ENCODE assay signal across 33 cellular contexts in genomic region chr6:137070303-137070702, GRCh38. TPM values are rescaled to one million over a fixed set of nuclear protein-coding genes. Genes with fewer than 3 reads are reported as not detected.
"Had no signal": no experiment of that assay in that cellular context is flagged by ENCODE, and none has a peak within 500 bp of the region (broad histone marks: within the 10 kb centered on the region; RNA-seq: fewer than 3 reads in every experiment).

No MANE protein-coding gene starts in this region.

- DNase-seq: activated CD4-positive, alpha-beta T cell treated with anti-CD3 and anti-CD28 coated beads for 1 hour; activated CD4-positive, alpha-beta T cell treated with anti-CD3 and anti-CD28 coated beads for 4 hours; activated CD4-positive, alpha-beta T cell treated with anti-CD3 and anti-CD28 coated beads, Interleukin-2, amount 10 ng/mL, durations not matched to agents 7 days and 5 days; activated CD4-positive, alpha-beta T cell treated with anti-CD3 and anti-CD28 coated beads, Interleukin-2, amount 50 U/mL, for 4 hours; activated CD8-positive, alpha-beta memory T cell treated with anti-CD3 and anti-CD28 coated beads, Interleukin-2, amount 10 ng/mL, durations not matched to agents 7 days and 5 days; activated CD8-positive, alpha-beta memory T cell treated with anti-CD3 and anti-CD28 coated beads, Interleukin-2, amount 50 U/mL, for 4 hours; activated CD8-positive, alpha-beta T cell treated with anti-CD3 and anti-CD28 coated beads, Interleukin-2, amount 10 ng/mL, durations not matched to agents 7 days and 5 days; activated effector memory CD4-positive, alpha-beta T cell treated with anti-CD3 and anti-CD28 coated beads, Interleukin-2, amount 50 U/mL, for 16 hours; activated naive CD4-positive, alpha-beta T cell treated with anti-CD3 and anti-CD28 coated beads for 36 hours; activated naive CD8-positive, alpha-beta T cell treated with anti-CD3 and anti-CD28 coated beads for 36 hours; activated naive CD8-positive, alpha-beta T cell treated with anti-CD3 and anti-CD28 coated beads, Interleukin-2, amount 50 U/mL, for 24 hours; activated T-cell treated with anti-CD3 and anti-CD28 coated beads, Interleukin-2, amount 50 U/mL, for 1 hour; activated T-cell treated with anti-CD3 and anti-CD28 coated beads, Interleukin-2, amount 50 U/mL, for 48 hours; adrenal gland; amygdala; aorta; body of pancreas; caudate nucleus; effector CD8-positive, alpha-beta T cell; esophagus squamous epithelium; foreskin melanocyte; heart right ventricle; hippocampal formation; T1000 had no signal

- H3K9me3 ChIP-seq: adrenal gland, body of pancreas, esophagus squamous epithelium had no signal

- H3K36me3 ChIP-seq: adrenal gland, esophagus squamous epithelium, gastroesophageal sphincter, heart right ventricle had no signal

- H3K4me3 ChIP-seq: adrenal gland, body of pancreas, esophagus squamous epithelium, gastroesophageal sphincter, heart right ventricle had no signal

- H3K4me1 Mint-ChIP-seq: activated naive CD4-positive, alpha-beta T cell treated with anti-CD3 and anti-CD28 coated beads, Interleukin-2, amount 50 U/mL, for 24 hours; activated naive CD8-positive, alpha-beta T cell treated with anti-CD3 and anti-CD28 coated beads for 36 hours; activated naive CD8-positive, alpha-beta T cell treated with anti-CD3 and anti-CD28 coated beads, Interleukin-2, amount 50 U/mL, for 24 hours had no signal

- H3K27ac ChIP-seq: adrenal gland, body of pancreas, epithelial cell of prostate, esophagus squamous epithelium, gastroesophageal sphincter, heart right ventricle had no signal

- H3K36me3 Mint-ChIP-seq: activated naive CD8-positive, alpha-beta T cell treated with anti-CD3 and anti-CD28 coated beads for 36 hours had no signal

- H3K27me3 ChIP-seq: body of pancreas had no signal

- H3K4me1 ChIP-seq: adrenal gland, body of pancreas, esophagus squamous epithelium, gastroesophageal sphincter, heart right ventricle had no signal

- ATAC-seq: activated CD8-positive, alpha-beta memory T cell treated with anti-CD3 and anti-CD28 coated beads, Interleukin-2, amount 10 ng/mL, durations not matched to agents 7 days and 5 days; activated CD8-positive, alpha-beta T cell treated with anti-CD3 and anti-CD28 coated beads, Interleukin-2, amount 10 ng/mL, durations not matched to agents 7 days and 5 days; activated naive CD8-positive, alpha-beta T cell treated with anti-CD3 and anti-CD28 coated beads, Interleukin-2, amount 50 U/mL, for 24 hours; body of pancreas; gastroesophageal sphincter; heart right ventricle had no signal

- H3K27ac Mint-ChIP-seq: activated CD4-positive, alpha-beta T cell treated with anti-CD3 and anti-CD28 coated beads, Interleukin-2, amount 10 ng/mL, durations not matched to agents 7 days and 5 days; activated CD8-positive, alpha-beta memory T cell treated with anti-CD3 and anti-CD28 coated beads, Interleukin-2, amount 10 ng/mL, durations not matched to agents 7 days and 5 days; activated CD8-positive, alpha-beta T cell treated with anti-CD3 and anti-CD28 coated beads, Interleukin-2, amount 10 ng/mL, durations not matched to agents 7 days and 5 days; activated naive CD4-positive, alpha-beta T cell treated with anti-CD3 and anti-CD28 coated beads for 36 hours; activated naive CD4-positive, alpha-beta T cell treated with anti-CD3 and anti-CD28 coated beads, Interleukin-2, amount 50 U/mL, for 24 hours; activated naive CD8-positive, alpha-beta T cell treated with anti-CD3 and anti-CD28 coated beads for 36 hours; activated naive CD8-positive, alpha-beta T cell treated with anti-CD3 and anti-CD28 coated beads, Interleukin-2, amount 50 U/mL, for 24 hours; activated T-helper 1 cell treated with anti-CD3 and anti-CD28 coated beads, Interleukin-12 subunit alpha, Interleukin-12 subunit beta, Interleukin-2, Interleukin-4 antibody, amounts not matched to agents 30 ng/mL and 10 ng/mL and 1 ng/mL, durations not matched to agents 14 hours and 24 hours and 36 hours; activated T-helper 2 cell treated with anti-CD3 and anti-CD28 coated beads, Interferon-gamma antibody, Interleukin-2, Interleukin-4, amounts not matched to agents 10 μg/mL and 5 μg/mL and 100 μg/mL, durations not matched to agents 14 hours and 24 hours and 36 hours; T-helper 1 cell treated with Interleukin-12 subunit alpha and Interleukin-12 subunit beta and Interleukin-4 antibody, amounts not matched to agents 30 μg/mL and 1 μg/mL, for 36 hours; T-helper 2 cell treated with Interferon-gamma antibody and Interleukin-4, amounts not matched to agents 5 μg/mL and 100 μg/mL, for 36 hours had no signal

- H3K4me3 Mint-ChIP-seq: activated CD4-positive, alpha-beta T cell treated with anti-CD3 and anti-CD28 coated beads, Interleukin-2, amount 10 ng/mL, durations not matched to agents 7 days and 5 days; activated CD8-positive, alpha-beta memory T cell treated with anti-CD3 and anti-CD28 coated beads, Interleukin-2, amount 10 ng/mL, durations not matched to agents 7 days and 5 days; activated CD8-positive, alpha-beta T cell treated with anti-CD3 and anti-CD28 coated beads, Interleukin-2, amount 10 ng/mL, durations not matched to agents 7 days and 5 days; activated naive CD4-positive, alpha-beta T cell treated with anti-CD3 and anti-CD28 coated beads for 36 hours; activated naive CD4-positive, alpha-beta T cell treated with anti-CD3 and anti-CD28 coated beads, Interleukin-2, amount 50 U/mL, for 24 hours; activated naive CD8-positive, alpha-beta T cell treated with anti-CD3 and anti-CD28 coated beads for 36 hours; activated naive CD8-positive, alpha-beta T cell treated with anti-CD3 and anti-CD28 coated beads, Interleukin-2, amount 50 U/mL, for 24 hours; activated T-helper 1 cell treated with anti-CD3 and anti-CD28 coated beads, Interleukin-12 subunit alpha, Interleukin-12 subunit beta, Interleukin-2, Interleukin-4 antibody, amounts not matched to agents 30 ng/mL and 10 ng/mL and 1 ng/mL, durations not matched to agents 14 hours and 24 hours and 36 hours; T-helper 1 cell treated with Interleukin-12 subunit alpha and Interleukin-12 subunit beta and Interleukin-4 antibody, amounts not matched to agents 30 μg/mL and 1 μg/mL, for 36 hours; T-helper 2 cell treated with Interferon-gamma antibody and Interleukin-4, amounts not matched to agents 5 μg/mL and 100 μg/mL, for 36 hours had no signal

RNA-seq across cellular contexts. Expression of gene IL20RA, which starts 25.5 kb away (rescaled TPM):
- total RNA-seq: activated CD4-positive, alpha-beta T cell treated with anti-CD3 and anti-CD28 coated beads, Interleukin-2, amount 10 ng/mL, durations not matched to agents 7 days and 5 days; activated CD8-positive, alpha-beta memory T cell treated with anti-CD3 and anti-CD28 coated beads for 36 hours; activated CD8-positive, alpha-beta memory T cell treated with anti-CD3 and anti-CD28 coated beads, Interleukin-2, amount 10 ng/mL, durations not matched to agents 7 days and 5 days; activated CD8-positive, alpha-beta T cell treated with anti-CD3 and anti-CD28 coated beads, Interleukin-2, amount 10 ng/mL, durations not matched to agents 7 days and 5 days; activated naive CD4-positive, alpha-beta T cell treated with anti-CD3 and anti-CD28 coated beads for 36 hours; activated naive CD8-positive, alpha-beta T cell treated with anti-CD3 and anti-CD28 coated beads for 36 hours; activated T-helper 1 cell treated with anti-CD3 and anti-CD28 coated beads, Interleukin-12 subunit alpha, Interleukin-12 subunit beta, Interleukin-2, Interleukin-4 antibody, amounts not matched to agents 30 ng/mL and 10 ng/mL and 1 ng/mL, durations not matched to agents 14 hours and 24 hours and 36 hours; activated T-helper 2 cell treated with anti-CD3 and anti-CD28 coated beads, Interferon-gamma antibody, Interleukin-2, Interleukin-4, amounts not matched to agents 10 μg/mL and 5 μg/mL and 100 μg/mL, durations not matched to agents 14 hours and 24 hours and 36 hours; endothelial cell of umbilical vein had no signal
